In genomic region chr10:34207350-34207749, GRCh38 we compare ENCODE assay signal across 26 cellular contexts.
"Had no signal": no experiment of that assay in that cellular context is flagged by ENCODE, and none has a peak within 500 bp of the region (broad histone marks: within the 10 kb centered on the region; RNA-seq: fewer than 3 reads in every experiment).

No MANE protein-coding gene starts in this region.

- H3K4me3 Mint-ChIP-seq: activated CD8-positive, alpha-beta T cell treated with anti-CD3 and anti-CD28 coated beads, Interleukin-2, amount 10 ng/mL, durations not matched to agents 7 days and 5 days; activated naive CD8-positive, alpha-beta T cell treated with anti-CD3 and anti-CD28 coated beads, Interleukin-2, amount 50 U/mL, for 24 hours; T-helper 1 cell treated with Interleukin-12 subunit alpha and Interleukin-12 subunit beta and Interleukin-4 antibody, amounts not matched to agents 30 μg/mL and 1 μg/mL, for 36 hours had no signal

- H3K36me3 Mint-ChIP-seq: activated naive CD4-positive, alpha-beta T cell treated with anti-CD3 and anti-CD28 coated beads, Interleukin-2, amount 50 U/mL, for 72 hours had no signal

- DNase-seq: activated CD4-positive, alpha-beta T cell treated with anti-CD3 and anti-CD28 coated beads for 4 hours; activated CD8-positive, alpha-beta memory T cell treated with anti-CD3 and anti-CD28 coated beads, Interleukin-2, amount 50 U/mL, for 48 hours; activated CD8-positive, alpha-beta T cell treated with anti-CD3 and anti-CD28 coated beads, Interleukin-2, amount 10 ng/mL, durations not matched to agents 7 days and 5 days; activated naive CD4-positive, alpha-beta T cell; activated naive CD8-positive, alpha-beta T cell treated with anti-CD3 and anti-CD28 coated beads, Interleukin-2, amount 50 U/mL, for 24 hours; activated T-cell treated with anti-CD3 and anti-CD28 coated beads, Interleukin-2, amount 50 U/mL, for 1 hour; amniotic stem cell; body of pancreas; Karpas-422; MM.1S; NCI-H1105 treated with DMSO at 0.1 percent for 48 hours; NCI-H1436 treated with DMSO at 0.1 percent for 48 hours; NCI-H187; NCI-H2081; NCI-H446; NCI-H524; Peyer's patch; Right ventricle myocardium superior had no signal

- H3K27ac Mint-ChIP-seq: activated CD8-positive, alpha-beta T cell treated with anti-CD3 and anti-CD28 coated beads, Interleukin-2, amount 10 ng/mL, durations not matched to agents 7 days and 5 days; activated naive CD4-positive, alpha-beta T cell treated with anti-CD3 and anti-CD28 coated beads, Interleukin-2, amount 50 U/mL, for 72 hours; activated naive CD8-positive, alpha-beta T cell treated with anti-CD3 and anti-CD28 coated beads, Interleukin-2, amount 50 U/mL, for 24 hours; T-helper 1 cell treated with Interleukin-12 subunit alpha and Interleukin-12 subunit beta and Interleukin-4 antibody, amounts not matched to agents 30 μg/mL and 1 μg/mL, for 36 hours had no signal

- H3K27ac ChIP-seq: ascending aorta, body of pancreas, RWPE1, SJSA1 had no signal

- H3K9me3 Mint-ChIP-seq: activated naive CD4-positive, alpha-beta T cell treated with anti-CD3 and anti-CD28 coated beads, Interleukin-2, amount 50 U/mL, for 72 hours; activated naive CD8-positive, alpha-beta T cell treated with anti-CD3 and anti-CD28 coated beads, Interleukin-2, amount 50 U/mL, for 24 hours; T-helper 1 cell treated with Interleukin-12 subunit alpha and Interleukin-12 subunit beta and Interleukin-4 antibody, amounts not matched to agents 30 μg/mL and 1 μg/mL, for 36 hours had no signal

- ATAC-seq: activated CD4-positive, CD25-positive, alpha-beta regulatory T cell treated with anti-CD3 and anti-CD28 coated beads, Interleukin-2, amount 50 U/mL, for 24 hours; activated CD8-positive, alpha-beta T cell treated with anti-CD3 and anti-CD28 coated beads, Interleukin-2, amount 10 ng/mL, durations not matched to agents 7 days and 5 days; activated naive CD4-positive, alpha-beta T cell treated with anti-CD3 and anti-CD28 coated beads, Interleukin-2, amount 50 U/mL, for 72 hours; activated naive CD8-positive, alpha-beta T cell treated with anti-CD3 and anti-CD28 coated beads, Interleukin-2, amount 50 U/mL, for 24 hours; body of pancreas; K562; SK-N-SH treated with all-trans-retinoic acid at 6 μM for 48 hours had no signal
